ENCODE assay signal across 36 cellular contexts in genomic region chr6:1931817-1932216, GRCh38.
DNase-seq lines count a peak whose midpoint lies in the region; ATAC-seq, FAIRE-seq and TF ChIP-seq lines count a peak whose summit lies in the region.
"Had no signal": no experiment of that assay in that cellular context is flagged by ENCODE, and none has a peak within 500 bp of the region (broad histone marks: within the 10 kb centered on the region; RNA-seq: fewer than 3 reads in every experiment).

No MANE protein-coding gene starts in this region.

- H3K27ac Mint-ChIP-seq in chondrocyte (ENCODE audit: unreplicated experiment): peak overlapping the region; percentile 41
- H3K27ac Mint-ChIP-seq: B cell; CD4-positive, alpha-beta memory T cell; CD4-positive, alpha-beta T cell; CD4-positive, CD25-positive, alpha-beta regulatory T cell; CD8-positive, alpha-beta memory T cell; CD8-positive, alpha-beta T cell had no signal

- H2AFZ ChIP-seq in HepG2 (ENCODE audit: low read length) (no peak overlapping the region), neuronal stem cell (ENCODE audit: low read length) (no peak overlapping the region), trophoblast cell (ENCODE audit: insufficient read depth, low read length, poor library complexity) (no peak overlapping the region)

- H2BK12ac ChIP-seq in neuronal stem cell (ENCODE audit: low read length) (no peak overlapping the region), trophoblast cell (ENCODE audit: low read length) (no peak overlapping the region)

- WGBS in HepG2 (ENCODE audit: low lambda C conversion rate): 98% methylated on average over 5 of the region's 5 CpGs
- 100% methylated on average over 5 of the region's 5 CpGs for WGBS in right lobe of liver (ENCODE audit: insufficient coverage, low coverage, low lambda C conversion rate, missing lambda C conversion rate)
- WGBS in esophagus muscularis mucosa: 98% methylated on average over 5 of the region's 5 CpGs
- no CpG with 5 or more reads among the region's 5 CpGs for WGBS in neuronal stem cell (ENCODE audit: extremely low coverage in 2 of 2, insufficient read length in 2 of 2, insufficient replicate concordance in 1 of 2), 2 donors
- WGBS in trophoblast cell (ENCODE audit: extremely low coverage, insufficient coverage, insufficient read length): no CpG with 5 or more reads among the region's 5 CpGs

- H3K9ac ChIP-seq in HepG2 (ENCODE audit: insufficient read depth, low read depth, low read length) (no peak overlapping the region), neuronal stem cell (ENCODE audit: low read depth, low read length, poor library complexity) (peak overlapping the region; percentile 78), trophoblast cell (ENCODE audit: low read length) (no peak overlapping the region)
- H3K9ac ChIP-seq: BLaER1; BLaER1 treated with 17β-estradiol and CSF1 and Interleukin-3, amounts not matched to agents 10 nM and 100 nM had no signal

- CTCF ChIA-PET in HepG2 (lab: Yijun Ruan, JAX; ENCODE audit: low intra/inter-chr PET ratio, low total read pairs): no interaction called here

- no peak overlapping the region for H4K12ac ChIP-seq in trophoblast cell (ENCODE audit: low read depth, low read length)

- H4K8ac ChIP-seq in neuronal stem cell (ENCODE audit: low read depth, low read length): no peak overlapping the region
- no peak overlapping the region for H4K8ac ChIP-seq in trophoblast cell (ENCODE audit: low read depth, low read length)

- H3K9me3 Mint-ChIP-seq in chondrocyte (ENCODE audit: low read depth): peaks cover 9% of the 10 kb centered on the region
- H3K9me3 Mint-ChIP-seq: CD4-positive, alpha-beta T cell had no signal

- intact Hi-C loops in HepG2 (cut with micrococcal nuclease; ENCODE audit: unreplicated experiment) (no loop called here), right lobe of liver (cut with DNase I) (no loop called here), esophagus muscularis mucosa (cut with DNase I) (no loop called here)

- H2BK5ac ChIP-seq in neuronal stem cell (ENCODE audit: low read length) (no peak overlapping the region), trophoblast cell (ENCODE audit: low read depth, low read length, poor library complexity) (no peak overlapping the region)

- BruUV-seq in HepG2 (replicated peaks; lab: Mats Ljungman, UMichigan): no TSS peak

- H3K18ac ChIP-seq in neuronal stem cell (ENCODE audit: low read length): no peak overlapping the region
- no peak overlapping the region for H3K18ac ChIP-seq in trophoblast cell (ENCODE audit: low read length)

- H3K9me3 ChIP-seq in HepG2 (ENCODE audit: low read length) (no peaks in the 10 kb centered on the region), right lobe of liver (no peaks in the 10 kb centered on the region), esophagus muscularis mucosa (no peaks in the 10 kb centered on the region), neuronal stem cell (replicated peaks in 1 of 2; ENCODE audit: control insufficient read depth in 2 of 2, insufficient read depth in 1 of 2, low read depth in 1 of 2, low read length in 2 of 2) (peaks cover 0 to 1% of the 10 kb centered on the region in 2 donors), trophoblast cell (ENCODE audit: insufficient read depth, low read depth, low read length) (no peaks in the 10 kb centered on the region)
- H3K9me3 ChIP-seq: A549, BE2C had no signal

- H3K4ac ChIP-seq in neuronal stem cell (ENCODE audit: low read length): no peak overlapping the region
- no peak overlapping the region for H3K4ac ChIP-seq in trophoblast cell (ENCODE audit: low read depth, low read length)

- H3K4me3 ChIP-seq in HepG2 (replicated peaks in 1 of 3; ENCODE audit: insufficient read depth in 1 of 3, low read depth in 2 of 3, low read length in 3 of 3): no peak overlapping the region
- H3K4me3 ChIP-seq in right lobe of liver: no peak overlapping the region
- no peak overlapping the region for H3K4me3 ChIP-seq in esophagus muscularis mucosa
- no peak overlapping the region for H3K4me3 ChIP-seq in neuronal stem cell (ENCODE audit: low read length in 2 of 2)
- no peak overlapping the region for H3K4me3 ChIP-seq in trophoblast cell (ENCODE audit: low read depth, low read length)
- H3K4me3 ChIP-seq: A549; BLaER1; BLaER1 treated with 17β-estradiol and CSF1 and Interleukin-3, amounts not matched to agents 10 nM and 100 nM had no signal

- H2BK15ac ChIP-seq in neuronal stem cell (ENCODE audit: low read length): no peak overlapping the region

- no peaks in the 10 kb centered on the region for H3K36me3 Mint-ChIP-seq in chondrocyte (ENCODE audit: low read depth)

- in situ Hi-C loops in HepG2 (cut with HindIII; ENCODE audit: extremely low pct_ligation_motif_present, low pct_unique_long_range_greater_than_20kb): no loop called here

- no peak overlapping the region for H3K4me3 Mint-ChIP-seq in chondrocyte (ENCODE audit: unreplicated experiment)
- H3K4me3 Mint-ChIP-seq: B cell; CD14-positive monocyte; CD4-positive, alpha-beta memory T cell; CD4-positive, alpha-beta T cell; CD4-positive, CD25-positive, alpha-beta regulatory T cell; CD8-positive, alpha-beta memory T cell; CD8-positive, alpha-beta T cell had no signal

- H3K14ac ChIP-seq in neuronal stem cell (ENCODE audit: low read length) (no peak overlapping the region), trophoblast cell (ENCODE audit: low read length) (no peak overlapping the region)

- TF ChIP-seq CTCF in HepG2 (CRISPR knock-in tag; IDR thresholded peaks at IDR 0.05) (no peak), right lobe of liver (IDR thresholded peaks at IDR 0.05) (no peak), chondrocyte (IDR thresholded peaks at IDR 0.05) (no peak), esophagus muscularis mucosa (IDR thresholded peaks at IDR 0.05) (no peak)

- H2AK5ac ChIP-seq in neuronal stem cell (ENCODE audit: low read depth, low read length) (no peak overlapping the region), trophoblast cell (ENCODE audit: low read length) (no peak overlapping the region)

- TF ChIP-seq RAD21 in HepG2 (CRISPR knock-in tag; IDR thresholded peaks at IDR 0.05): no peak

- H3K27ac ChIP-seq in HepG2 (ENCODE audit: extremely low read length, insufficient read depth, low read length) (no peak overlapping the region), right lobe of liver (no peak overlapping the region), esophagus muscularis mucosa (replicated peaks in 1 of 4) (no peak overlapping the region), neuronal stem cell (replicated peaks; ENCODE audit: low read length) (no peak overlapping the region), trophoblast cell (ENCODE audit: low read depth, low read length) (no peak overlapping the region)
- H3K27ac ChIP-seq: 22Rv1; A549; BLaER1; BLaER1 treated with 17β-estradiol and CSF1 and Interleukin-3, amounts not matched to agents 10 nM and 100 nM; C4-2B had no signal

- H3K23ac ChIP-seq in neuronal stem cell (ENCODE audit: low read depth, low read length, poor library complexity) (no peak overlapping the region), trophoblast cell (ENCODE audit: low read length) (no peak overlapping the region)

- no peaks in the 10 kb centered on the region for H3K79me1 ChIP-seq in neuronal stem cell (ENCODE audit: low read depth, low read length)
- no peaks in the 10 kb centered on the region for H3K79me1 ChIP-seq in trophoblast cell (ENCODE audit: low read length)

- TF ChIP-seq EP300 in HepG2 (IDR thresholded peaks at IDR 0.05; ENCODE audit: low read depth in 2 of 2, low read length in 2 of 2) (no peak), HepG2 (CRISPR knock-in tag; IDR thresholded peaks at IDR 0.05; ENCODE audit: borderline replicate concordance) (no peak), esophagus muscularis mucosa (IDR thresholded peaks at IDR 0.05) (no peak)

- DNase-seq in HepG2 (ENCODE audit: low spot score) (no peak), right lobe of liver (no peak), chondrocyte (ENCODE audit: low spot score) (no peak), esophagus muscularis mucosa (ENCODE audit: extremely low spot score) (peak; percentile 53), neuronal stem cell (ENCODE audit: low spot score) (no peak), trophoblast cell (no peak), NCI-H510A treated with DMSO at 0.1 percent for 48 hours (lab: John Stamatoyannopoulos, UW) (no peak)
- DNase-seq: 8988T; ACHN; AML-193; BE2C; C1 segment of cervical spinal cord; Caco-2; Calu3; CD4-positive, alpha-beta memory T cell; CD4-positive, alpha-beta T cell; CD4-positive, CD25-positive, alpha-beta regulatory T cell; CD8-positive, alpha-beta memory T cell; CD8-positive, alpha-beta T cell; COR-L47; DMS 273 treated with DMSO at 0.1 percent for 48 hours; DMS153; DMS53; DMS79; DMS79 treated with DMSO at 0.1 percent for 48 hours; DND-41; EL had no signal

- H4K20me1 ChIP-seq in HepG2 (ENCODE audit: insufficient read depth, low read length): no peaks in the 10 kb centered on the region
- H4K20me1 ChIP-seq: BLaER1; BLaER1 treated with 17β-estradiol and CSF1 and Interleukin-3, amounts not matched to agents 10 nM and 100 nM had no signal

- H2BK120ac ChIP-seq in neuronal stem cell (ENCODE audit: low read depth, low read length): no peak overlapping the region
- H2BK120ac ChIP-seq in trophoblast cell (ENCODE audit: insufficient read depth, low read length, poor library complexity): no peak overlapping the region

- ATAC-seq in HepG2 (no peak; the same call in 2 of the 3 replicates), right lobe of liver (no peak), HG02938 (IDR thresholded peaks at IDR 0.05; ENCODE audit: unreplicated experiment) (no peak)
- ATAC-seq: A549; CD8-positive, alpha-beta T cell had no signal

- H3K79me2 ChIP-seq in HepG2 (ENCODE audit: insufficient read depth, low read length) (no peaks in the 10 kb centered on the region), trophoblast cell (ENCODE audit: control insufficient read depth, insufficient read depth, low read length, poor library complexity) (no peaks in the 10 kb centered on the region)

- no peak overlapping the region for H3K4me2 ChIP-seq in HepG2 (ENCODE audit: low read depth, low read length)
- H3K4me2 ChIP-seq in neuronal stem cell (ENCODE audit: insufficient read depth, low read length, poor library complexity, severe bottlenecking): no peak overlapping the region
- H3K4me2 ChIP-seq in trophoblast cell (ENCODE audit: low read length): no peak overlapping the region
- H3K4me2 ChIP-seq: A549; BLaER1; BLaER1 treated with 17β-estradiol and CSF1 and Interleukin-3, amounts not matched to agents 10 nM and 100 nM had no signal

- POLR2A ChIA-PET in HepG2 (lab: Yijun Ruan, JAX): no interaction called here

- H3K27me3 ChIP-seq in HepG2 (ENCODE audit: control insufficient read depth in 1 of 2, insufficient read depth in 2 of 2, low read length in 2 of 2): no peaks in the 10 kb centered on the region
- H3K27me3 ChIP-seq in right lobe of liver: no peaks in the 10 kb centered on the region
- no peaks in the 10 kb centered on the region for H3K27me3 ChIP-seq in esophagus muscularis mucosa
- H3K27me3 ChIP-seq in neuronal stem cell (ENCODE audit: control insufficient read depth in 3 of 3, insufficient read depth in 3 of 3, low read depth in 1 of 3, low read length in 3 of 3): no peaks in the 10 kb centered on the region
- no peaks in the 10 kb centered on the region for H3K27me3 ChIP-seq in trophoblast cell (ENCODE audit: insufficient read depth, low read length)
- H3K27me3 ChIP-seq: BE2C; BLaER1; BLaER1 treated with 17β-estradiol and CSF1 and Interleukin-3, amounts not matched to agents 10 nM and 100 nM had no signal

- no peaks in the 10 kb centered on the region for H3K4me1 ChIP-seq in HepG2 (ENCODE audit: insufficient read depth, low read length)
- H3K4me1 ChIP-seq in right lobe of liver: no peaks in the 10 kb centered on the region
- no peaks in the 10 kb centered on the region for H3K4me1 ChIP-seq in esophagus muscularis mucosa
- H3K4me1 ChIP-seq in neuronal stem cell (ENCODE audit: control insufficient read depth in 2 of 2, insufficient read depth in 1 of 2, low read depth in 1 of 2, low read length in 2 of 2): no peaks in the 10 kb centered on the region
- H3K4me1 ChIP-seq in trophoblast cell (ENCODE audit: control insufficient read depth in 1 of 2, insufficient read depth in 2 of 2, low read length in 2 of 2): no peaks in the 10 kb centered on the region
- H3K4me1 ChIP-seq: A549; BE2C; BLaER1; BLaER1 treated with 17β-estradiol and CSF1 and Interleukin-3, amounts not matched to agents 10 nM and 100 nM; Caco-2 had no signal

- peaks cover 8 to 33% of the 10 kb centered on the region in 2 experiments for H3K36me3 ChIP-seq in HepG2 (replicated peaks in 1 of 2; ENCODE audit: control insufficient read depth in 1 of 2, insufficient read depth in 2 of 2, low read length in 2 of 2)
- no peaks in the 10 kb centered on the region for H3K36me3 ChIP-seq in right lobe of liver
- H3K36me3 ChIP-seq in esophagus muscularis mucosa: no peaks in the 10 kb centered on the region
- no peaks in the 10 kb centered on the region for H3K36me3 ChIP-seq in neuronal stem cell (replicated peaks in 1 of 2; ENCODE audit: control insufficient read depth in 2 of 2, insufficient read depth in 2 of 2, low read length in 2 of 2)
- no peaks in the 10 kb centered on the region for H3K36me3 ChIP-seq in trophoblast cell (ENCODE audit: control insufficient read depth in 1 of 2, insufficient read depth in 2 of 2, low read length in 2 of 2)
- H3K36me3 ChIP-seq: BE2C had no signal

- no peak for TF ChIP-seq POLR2A in HepG2 (IDR thresholded peaks at IDR 0.05; ENCODE audit: insufficient read depth in 1 of 2, low read depth in 2 of 2, low read length in 2 of 2)
- TF ChIP-seq POLR2A in right lobe of liver (IDR thresholded peaks at IDR 0.05): no peak
- no peak for TF ChIP-seq POLR2A in esophagus muscularis mucosa (IDR thresholded peaks at IDR 0.05; ENCODE audit: low read depth)

- FAIRE-seq in HepG2 (lab: Jason Lieb, UNC): no peak
- FAIRE-seq: A549, D721Med had no signal

- H4K91ac ChIP-seq in neuronal stem cell (ENCODE audit: low read depth, low read length, poor library complexity) (no peak overlapping the region), trophoblast cell (ENCODE audit: low read depth, low read length) (no peak overlapping the region)

- no peaks in the 10 kb centered on the region for H3K27me3 Mint-ChIP-seq in chondrocyte (ENCODE audit: low read depth)
- H3K27me3 Mint-ChIP-seq: B cell; CD4-positive, alpha-beta memory T cell; CD4-positive, alpha-beta T cell; CD4-positive, CD25-positive, alpha-beta regulatory T cell; CD8-positive, alpha-beta memory T cell had no signal

- peaks cover 26% of the 10 kb centered on the region for H3K4me1 Mint-ChIP-seq in chondrocyte (ENCODE audit: low read depth)
- H3K4me1 Mint-ChIP-seq: B cell; CD14-positive monocyte; CD4-positive, alpha-beta memory T cell; CD4-positive, CD25-positive, alpha-beta regulatory T cell; CD8-positive, alpha-beta memory T cell had no signal
